In the genomic region with DNA sequence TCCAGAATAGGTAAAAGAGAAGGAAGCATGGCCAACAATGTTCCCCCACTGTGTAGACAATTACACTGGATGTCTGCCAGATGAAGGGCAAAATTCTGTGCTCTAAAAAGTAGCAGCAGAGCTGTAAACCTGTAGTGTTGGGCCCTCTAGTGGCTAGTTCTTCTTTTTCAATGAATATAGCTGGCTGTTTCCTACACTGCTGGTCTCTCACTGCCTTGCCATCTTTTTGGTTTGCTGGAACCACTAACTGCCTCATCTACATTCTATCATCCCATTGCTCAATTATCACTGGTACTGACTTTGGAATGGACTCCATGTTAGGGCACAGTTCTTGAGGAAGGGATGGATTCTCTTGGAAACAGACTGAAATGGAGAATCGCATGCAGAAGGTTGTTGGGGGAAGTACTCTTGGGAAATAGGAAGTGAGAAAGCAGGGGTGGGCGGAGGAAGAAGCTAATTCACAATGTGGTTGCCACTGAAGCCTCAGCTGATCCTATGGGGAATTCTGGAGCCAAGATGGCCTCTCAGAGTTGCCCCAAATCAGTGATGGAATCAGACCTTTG, we compare ENCODE assay signal across 8 cellular contexts. TPM values are rescaled to one million over a fixed set of nuclear protein-coding genes. Genes with fewer than 3 reads are reported as not detected.
DNase-seq lines count a peak whose midpoint lies in the region; ATAC-seq and TF ChIP-seq lines count a peak whose summit lies in the region.

No MANE protein-coding gene starts in this region.

- no peak overlapping the region for H3K4me3 ChIP-seq in GM23248
- peak overlapping the region; percentile 55 for H3K4me3 ChIP-seq in SK-N-MC
- no peak overlapping the region for H3K4me3 ChIP-seq in astrocyte of the spinal cord (ENCODE audit: low read depth, low read length)

- peak overlapping the region; percentile 88 for H2AFZ ChIP-seq in GM23248

- no peaks in the 10 kb centered on the region for H3K9me3 ChIP-seq in GM23248 (ENCODE audit: low read depth)
- no peaks in the 10 kb centered on the region for H3K9me3 ChIP-seq in SK-N-MC (ENCODE audit: low read depth, low read length)

- WGBS in GM23248 (ENCODE audit: low coverage in 1 of 2, low lambda C conversion rate in 2 of 2, missing lambda C conversion rate in 2 of 2), 2 experiments = 43% methylated on average over 2 of the region's 2 CpGs

- peak; percentile 67 for DNase-seq in D341Med (ENCODE audit: low spot score)
- DNase-seq in GM23248 = peak; percentile 92
- peak; percentile 78 for DNase-seq in NCI-H1436 (lab: John Stamatoyannopoulos, UW)
- peak; percentile 89 for DNase-seq in SK-N-MC (ENCODE audit: low read depth, low spot score)
- DNase-seq in astrocyte of the spinal cord (ENCODE audit: low read depth, low spot score) = peak; percentile 81
- peak; percentile 75 for DNase-seq in iPS-NIHi7 (ENCODE audit: extremely low spot score)
- peak in 3 of 4 experiments; percentile 2 to 9 (median 3) for DNase-seq in stimulated activated CD4-positive, alpha-beta T cell treated with anti-CD3 and anti-CD28 coated beads, Interleukin-1b, Interleukin-23, amount 100 ng/mL, for 24 hours (ENCODE audit: low read depth in 4 of 4, low spot score in 1 of 4)

- peak; percentile 57 for TF ChIP-seq CTCF in astrocyte of the spinal cord (IDR thresholded peaks at IDR 0.05; ENCODE audit: low read depth, low read length)

- no peaks in the 10 kb centered on the region for H3F3A ChIP-seq in GM23248 (ENCODE audit: insufficient read depth)

- no peaks in the 10 kb centered on the region for H3K79me2 ChIP-seq in GM23248 (ENCODE audit: insufficient read depth)

- H3K27ac ChIP-seq in GM23248 = no peak overlapping the region; the same call in 1 of the 2 replicates
- H3K27ac ChIP-seq in SK-N-MC = no peak overlapping the region

- in situ Hi-C loops in GM23248 (cut with MboI) = loop anchor here (5.0 kb wide), 1 partner anchor 197 kb away; no protein-coding TSS in a partner anchor
- in situ Hi-C loops in astrocyte of the spinal cord (cut with HindIII; ENCODE audit: low sequenced_read_pairs) = no loop called here

- no peaks in the 10 kb centered on the region for H3K9me2 ChIP-seq in GM23248 (ENCODE audit: insufficient read depth)

- H3K4me1 ChIP-seq in GM23248 (ENCODE audit: insufficient read depth) = 0 out of 2 replicates have a peak, but pooled peaks cover 5% of the 10 kb centered on the region

- H3K4me2 ChIP-seq in GM23248 (ENCODE audit: unreplicated experiment) = peak overlapping the region; percentile 33

- ATAC-seq in HG03378 (IDR thresholded peaks at IDR 0.05; ENCODE audit: unreplicated experiment) = no peak

- H4K20me1 ChIP-seq in GM23248 (ENCODE audit: insufficient read depth) = no peaks in the 10 kb centered on the region

- no peak overlapping the region for H3K9ac ChIP-seq in GM23248
- H3K9ac ChIP-seq in SK-N-MC (ENCODE audit: insufficient read length) = no peak overlapping the region

- H3K36me3 ChIP-seq in GM23248 (ENCODE audit: low read depth) (no peaks in the 10 kb centered on the region), SK-N-MC (ENCODE audit: insufficient read depth, low read length) (no peaks in the 10 kb centered on the region)

- no peaks in the 10 kb centered on the region for H3K27me3 ChIP-seq in GM23248 (replicated peaks; ENCODE audit: insufficient read depth)

RNA-seq across cellular contexts. Expression of a gene that starts 17.9 kb away (rescaled TPM):
- 0.11 TPM in 1 of 2 replicates, not detected in the other for total RNA-seq in GM23248 (2014; rRNA removed; shearing (Covaris generic))
- polyA plus RNA-seq in GM23248 (2016; fragmentation: Nextera tagmentation; extraction: Ambion mirVana) = 0.24 and 0.38 TPM in 2 replicates

RNA-seq across cellular contexts. Expression of a gene that starts 44.1 kb away (rescaled TPM):
- total RNA-seq in GM23248 (2014; rRNA removed; shearing (Covaris generic)) = 2.1 and 2.4 TPM in 2 replicates
- polyA plus RNA-seq in GM23248 (2016; fragmentation: Nextera tagmentation; extraction: Ambion mirVana) = 1.5 and 1.6 TPM in 2 replicates

RNA-seq across cellular contexts. Expression of a gene that starts 51.2 kb away (rescaled TPM):
- total RNA-seq in GM23248 (2014; rRNA removed; shearing (Covaris generic)) = 4.6 and 5.2 TPM in 2 replicates
- 4.7 and 5.1 TPM in 2 replicates for polyA plus RNA-seq in GM23248 (2016; fragmentation: Nextera tagmentation; extraction: Ambion mirVana)

Comparison
In these comparisons a context has a peak if more than half of its experiments do, and no peak if none do; other contexts are left out.
1. DNase-seq: peak in every context shown above with its lines; median percentile 92 in GM23248; 89 in SK-N-MC; 81 in astrocyte of the spinal cord; 78 in NCI-H1436; 75 in iPS-NIHi7; 67 in D341Med; 3 in stimulated activated CD4-positive, alpha-beta T cell treated with anti-CD3 and anti-CD28 coated beads, Interleukin-1b, Interleukin-23, amount 100 ng/mL, for 24 hours.